In the genomic region with DNA sequence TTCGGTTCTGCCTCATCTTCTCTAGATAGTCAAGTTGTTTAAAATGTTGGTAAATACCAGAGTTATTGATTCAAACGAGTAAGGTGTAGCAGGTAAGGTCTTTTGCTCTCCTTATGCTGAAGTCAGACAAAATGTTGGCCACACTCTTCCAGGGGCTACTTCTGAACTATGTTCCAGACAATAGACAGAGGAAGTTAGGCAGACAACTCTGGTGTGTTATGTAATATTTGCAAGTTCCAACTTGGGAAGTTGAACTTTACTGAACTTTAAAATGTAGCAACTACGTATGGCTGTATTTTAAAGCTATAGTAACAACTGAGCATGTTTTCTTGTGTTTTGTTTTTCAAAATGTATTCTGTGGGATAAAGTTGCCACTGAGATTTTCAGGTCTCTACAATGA, we compare ENCODE assay signal across 15 cellular contexts.
"Had no signal": no experiment of that assay in that cellular context is flagged by ENCODE, and none has a peak within 500 bp of the region (broad histone marks: within the 10 kb centered on the region; RNA-seq: fewer than 3 reads in every experiment).

No MANE protein-coding gene starts in this region.

- H3K4me3 Mint-ChIP-seq: activated CD4-positive, alpha-beta memory T cell treated with anti-CD3 and anti-CD28 coated beads, Interleukin-2, amount 10 ng/mL, durations not matched to agents 7 days and 5 days; memory B cell; natural killer cell treated with Interleukin-12 subunit alpha and Interleukin-12 subunit beta and Interleukin-15 and Interleukin-18, amount 100 ng/mL, for 72 hours; T-helper 2 cell treated with Interferon-gamma antibody and Interleukin-4, amounts not matched to agents 5 μg/mL and 100 μg/mL, for 36 hours had no signal

- H3K36me3 Mint-ChIP-seq: natural killer cell treated with Interleukin-12 subunit alpha and Interleukin-12 subunit beta and Interleukin-15 and Interleukin-18, amount 100 ng/mL, for 72 hours had no signal

- H3K4me1 Mint-ChIP-seq: activated CD4-positive, alpha-beta memory T cell treated with anti-CD3 and anti-CD28 coated beads, Interleukin-2, amount 10 ng/mL, durations not matched to agents 7 days and 5 days had no signal

- ATAC-seq: natural killer cell treated with Interleukin-12 subunit alpha and Interleukin-12 subunit beta and Interleukin-15 and Interleukin-18, amount 100 ng/mL, for 72 hours; psoas muscle had no signal

- DNase-seq: activated CD4-positive, alpha-beta memory T cell treated with anti-CD3 and anti-CD28 coated beads, Interleukin-2, amount 10 ng/mL, durations not matched to agents 7 days and 5 days; caudate nucleus; effector CD8-positive, alpha-beta T cell; glutamatergic neuron; left cardiac atrium; occipital lobe; psoas muscle; stimulated activated CD4-positive, alpha-beta T cell treated with anti-CD3 and anti-CD28 coated beads, Interleukin-12 subunit alpha, Interleukin-12 subunit beta, amount 100 ng/mL, for 4 hours; stimulated activated naive CD4-positive, alpha-beta T cell treated with Interleukin-2 at 50 U/mL for 16 hours; SW 1271; trophoblast cell had no signal

- H3K4me1 ChIP-seq: psoas muscle had no signal

- H3K9me3 ChIP-seq: psoas muscle had no signal

- H3K4me3 ChIP-seq: coronary artery, psoas muscle had no signal

- H3K27me3 Mint-ChIP-seq: activated CD4-positive, alpha-beta memory T cell treated with anti-CD3 and anti-CD28 coated beads, Interleukin-2, amount 10 ng/mL, durations not matched to agents 7 days and 5 days had no signal

- H3K27ac ChIP-seq: coronary artery, psoas muscle had no signal

- H3K27ac Mint-ChIP-seq: activated CD4-positive, alpha-beta memory T cell treated with anti-CD3 and anti-CD28 coated beads, Interleukin-2, amount 10 ng/mL, durations not matched to agents 7 days and 5 days; memory B cell; natural killer cell treated with Interleukin-12 subunit alpha and Interleukin-12 subunit beta and Interleukin-15 and Interleukin-18, amount 100 ng/mL, for 72 hours; T-helper 2 cell treated with Interferon-gamma antibody and Interleukin-4, amounts not matched to agents 5 μg/mL and 100 μg/mL, for 36 hours had no signal

- H3K9me3 Mint-ChIP-seq: natural killer cell treated with Interleukin-12 subunit alpha and Interleukin-12 subunit beta and Interleukin-15 and Interleukin-18, amount 100 ng/mL, for 72 hours had no signal
